8 cellular contexts compared by ENCODE assay signal in the genomic region with DNA sequence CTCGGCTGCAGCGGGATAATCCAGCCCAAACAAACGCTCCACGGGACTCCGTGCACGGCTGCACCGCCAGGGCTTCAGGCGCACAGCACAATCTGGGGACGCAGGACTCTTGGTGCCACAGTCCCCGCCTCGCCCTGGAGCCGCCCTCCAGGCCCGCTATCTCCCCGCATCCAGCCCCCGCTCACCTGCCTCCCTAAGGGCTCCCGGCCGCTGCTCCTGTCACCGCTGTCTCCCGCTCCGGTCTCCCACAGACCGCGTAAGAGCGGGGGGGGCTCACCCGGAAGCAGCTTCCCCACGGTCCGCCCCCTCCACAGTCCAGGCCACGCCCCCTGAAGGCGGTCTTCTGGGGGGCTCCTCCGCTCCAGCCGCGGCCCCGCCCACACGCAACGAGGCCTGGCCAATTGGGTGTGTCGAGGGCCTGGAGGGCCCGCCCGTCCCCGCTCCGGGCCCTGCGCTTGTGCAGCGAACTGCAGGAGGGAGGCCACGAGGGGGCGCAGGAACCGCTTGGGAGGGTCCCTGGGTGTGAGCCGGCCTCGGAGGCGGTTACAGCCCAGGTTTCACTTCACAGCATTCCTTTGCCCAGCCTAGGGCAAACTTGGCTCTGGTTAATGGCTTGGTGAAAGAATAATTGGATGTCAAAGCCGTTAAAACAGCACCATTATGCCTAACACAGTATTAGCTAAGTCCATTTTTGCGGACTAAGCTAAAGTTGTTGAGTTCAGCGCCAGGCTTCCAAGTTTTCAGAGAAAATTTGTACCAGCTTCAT. TPM values are rescaled to one million over a fixed set of nuclear protein-coding genes. Genes with fewer than 3 reads are reported as not detected.
DNase-seq lines count a peak whose midpoint lies in the region; ATAC-seq and TF ChIP-seq lines count a peak whose summit lies in the region.

A gene (minus strand): TSS at position 258 of the 766 bp plus-strand sequence. CDS start 7,725 bp downstream, outside the sequence.

- ATAC-seq in GM18499 (IDR thresholded peaks at IDR 0.05; ENCODE audit: insufficient read depth, unreplicated experiment) (peak; percentile 96), HG02943 (IDR thresholded peaks at IDR 0.05; ENCODE audit: low read depth, unreplicated experiment) (peak; percentile 98)

- H3K4me3 ChIP-seq in right atrium auricular region (peak within 1 kb of the TSS; percentile 84 to 89), vagina (peak within 1 kb of the TSS; percentile 63 to 79)

- peak within 1 kb of the TSS; percentile 83 for H3K27ac ChIP-seq in angular gyrus (ENCODE audit: low read depth, low read length)
- peak within 1 kb of the TSS; percentile 74 to 77 for H3K27ac ChIP-seq in right atrium auricular region
- peak within 1 kb of the TSS; percentile 82 for H3K27ac ChIP-seq in vagina

- H3K36me3 ChIP-seq in right atrium auricular region (no peaks in the 10 kb centered on the region), vagina (no peaks in the 10 kb centered on the region)

- TF ChIP-seq POLR2A in vagina (IDR thresholded peaks at IDR 0.05) = peak in 1 of 2 donors; percentile 7

- H3K9me3 ChIP-seq in right atrium auricular region = no peaks in the 10 kb centered on the region
- no peaks in the 10 kb centered on the region for H3K9me3 ChIP-seq in vagina

- intact Hi-C loops in vagina (cut with DNase I) = no loop called here

- TF ChIP-seq CTCF in right atrium auricular region (IDR thresholded peaks at IDR 0.05) (peak; percentile 84 to 93), vagina (IDR thresholded peaks at IDR 0.05) (peak; percentile 89 to 92 (median 91))

- H3K4me1 ChIP-seq in right atrium auricular region (peaks cover 0 to 31% of the 10 kb centered on the region in 2 donors), vagina (peaks cover 37% of the 10 kb centered on the region)

- peak; percentile 71 to 95 for DNase-seq in NCI-H187 (lab: John Stamatoyannopoulos, UW)
- peak; percentile 99 to 100 (median 99) for DNase-seq in T-helper 2 cell
- peak; percentile 97 for DNase-seq in right atrium auricular region (ENCODE audit: low spot score)
- DNase-seq in putamen (ENCODE audit: low spot score) = peak; percentile 99
- DNase-seq in vagina (ENCODE audit: extremely low spot score in 2 of 2) = peak; percentile 98

- H3K27me3 ChIP-seq in right atrium auricular region (no peaks in the 10 kb centered on the region), vagina (no peaks in the 10 kb centered on the region)

RNA-seq across cellular contexts. Expression of the gene that starts here (rescaled TPM):
- total RNA-seq in right atrium auricular region (10 to 100 TPM; 16.2 to 17.8 TPM), vagina (29.5 TPM)

Comparison
In these comparisons a context has a peak if more than half of its experiments do, and no peak if none do; other contexts are left out.
1. Peak in every context shown above with its lines: DNase-seq, ATAC-seq, H3K4me3 ChIP-seq and H3K27ac ChIP-seq.